ENCODE assay signal across 7 cellular contexts in genomic region chr13:27362064-27362751, GRCh38.
DNase-seq lines count a peak whose midpoint lies in the region; ATAC-seq and TF ChIP-seq lines count a peak whose summit lies in the region.

No MANE protein-coding gene starts in this region.

- peak; percentile 95 for TF ChIP-seq CTCF in GM12875 (IDR thresholded peaks at IDR 0.05; ENCODE audit: borderline replicate concordance, insufficient read depth, low read depth, low read length)
- TF ChIP-seq CTCF in WERI-Rb-1 (IDR thresholded peaks at IDR 0.05; ENCODE audit: low read depth, low read length): peak; percentile 100
- peak; percentile 91 to 95 for TF ChIP-seq CTCF in mammary epithelial cell (conservative IDR thresholded peaks at IDR 0.05 in 1 of 2, IDR thresholded peaks at IDR 0.05 in 1 of 2; ENCODE audit: extremely low read depth in 1 of 2, insufficient read depth in 1 of 2, low read depth in 1 of 2, low read length in 2 of 2)

- H3K27ac ChIP-seq in WERI-Rb-1 (peak overlapping the region; percentile 6; the same call in 1 of the 2 replicates), mammary epithelial cell (ENCODE audit: insufficient read depth, low read depth, low read length) (no peak overlapping the region)

- peak overlapping the region; percentile 95 for H3K4me2 ChIP-seq in mammary epithelial cell (ENCODE audit: insufficient read depth, low read depth, low read length)

- H3K4me3 ChIP-seq in GM12875 (ENCODE audit: low read depth, low read length) (peak overlapping the region; percentile 3), WERI-Rb-1 (ENCODE audit: low read depth, low read length) (peak overlapping the region; percentile 62), mammary epithelial cell (replicated peaks in 1 of 3; ENCODE audit: insufficient read depth in 1 of 3, low read depth in 2 of 3, low read length in 3 of 3) (peak overlapping the region; percentile 26 to 42 (median 42))

- peak; percentile 80 for DNase-seq in NCI-H2107 (lab: John Stamatoyannopoulos, UW)
- DNase-seq in WERI-Rb-1: peak; percentile 96
- DNase-seq in mammary epithelial cell: peak; percentile 68
- DNase-seq in inferior parietal cortex (ENCODE audit: extremely low spot score): peak; percentile 82
- peak; percentile 54 for DNase-seq in smooth muscle cell of the brain vasculature (ENCODE audit: low read depth, low spot score)

- WGBS in mammary epithelial cell (ENCODE audit: low coverage, missing lambda C conversion rate): 12% methylated on average over 9 of the region's 36 CpGs

- no peaks in the 10 kb centered on the region for H3K79me2 ChIP-seq in mammary epithelial cell (ENCODE audit: insufficient read depth, low read length)

- no peak overlapping the region for H3K9ac ChIP-seq in mammary epithelial cell (ENCODE audit: insufficient read depth, low read length)

- H3K9me3 ChIP-seq in WERI-Rb-1 (ENCODE audit: severe bottlenecking) (no peaks in the 10 kb centered on the region), mammary epithelial cell (replicated peaks; ENCODE audit: insufficient read depth, low read length) (no peaks in the 10 kb centered on the region)

- in situ Hi-C loops in mammary epithelial cell (cut with MboI; ENCODE audit: low sequenced_read_pairs in 2 of 2): loop anchor here (5.0 kb wide), 2 partner anchors 375 to 380 kb away; no protein-coding TSS in a partner anchor

- H3K4me1 ChIP-seq in mammary epithelial cell (ENCODE audit: insufficient read depth, low read length): peaks cover 5% of the 10 kb centered on the region

- CTCF ChIA-PET in mammary epithelial cell (lab: Charles Lee; ENCODE audit: low non-redundant PET): interaction anchor here (0.6 to 1.2 kb wide), 11 partner anchors 13 to 622 kb away, joined by 3 to 12 read pairs (median 4); no protein-coding TSS in a partner anchor

- peak overlapping the region; percentile 94 for H2AFZ ChIP-seq in mammary epithelial cell (ENCODE audit: low read depth, low read length)

- no peaks in the 10 kb centered on the region for H4K20me1 ChIP-seq in mammary epithelial cell (ENCODE audit: insufficient read depth, low read length)

- H3K36me3 ChIP-seq in WERI-Rb-1 (no peaks in the 10 kb centered on the region), mammary epithelial cell (ENCODE audit: insufficient read depth, low read length) (no peaks in the 10 kb centered on the region)

- BruUV-seq in mammary epithelial cell (replicated peaks; lab: Mats Ljungman, UMichigan): no TSS peak

- peak; percentile 86 for ATAC-seq in HG02798 (IDR thresholded peaks at IDR 0.05; ENCODE audit: poor library complexity, unreplicated experiment)

- intact Hi-C loops in mammary epithelial cell (cut with micrococcal nuclease): loop anchor here (1.0 to 10.0 kb wide), 3 partner anchors 464 to 622 kb away; no protein-coding TSS in a partner anchor

- H3K27me3 ChIP-seq in WERI-Rb-1 (ENCODE audit: insufficient read depth, low read depth, severe bottlenecking): peaks cover 23% of the 10 kb centered on the region
- H3K27me3 ChIP-seq in mammary epithelial cell (ENCODE audit: insufficient read depth, low read length): no peaks in the 10 kb centered on the region

- dilution Hi-C loops in mammary epithelial cell (cut with HindIII; ENCODE audit: low sequenced_read_pairs): no loop called here

Comparison
In these comparisons a context has a peak if more than half of its experiments do, and no peak if none do; other contexts are left out.
1. H3K4me3 ChIP-seq: peak in every context shown above with its lines; median percentile 62 in WERI-Rb-1; 42 in mammary epithelial cell; 3 in GM12875.